11 cellular contexts compared by ENCODE assay signal in the genomic region with DNA sequence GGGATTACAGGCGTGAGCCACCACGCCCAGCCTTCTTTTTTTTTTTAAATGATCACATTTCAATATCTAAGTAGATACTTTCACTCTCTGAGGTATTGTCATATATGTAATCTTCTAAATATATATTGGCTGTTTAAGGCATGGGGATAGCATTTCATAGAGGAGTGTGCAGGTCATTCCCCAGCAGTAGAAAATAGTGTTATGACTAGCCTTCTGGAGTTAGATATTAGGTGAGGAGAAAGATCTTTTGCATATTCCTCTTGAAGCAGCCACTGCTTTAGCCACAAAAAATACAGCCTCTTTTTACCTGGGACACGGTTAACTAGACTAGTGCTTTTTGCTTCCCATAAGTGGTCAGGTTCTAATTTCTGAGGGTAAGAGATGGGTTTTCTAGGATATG. TPM values are rescaled to one million over a fixed set of nuclear protein-coding genes. Genes with fewer than 3 reads are reported as not detected.
A peak's percentile ranks its signal among the peaks of the same experiment; 100 is the strongest.
DNase-seq lines count a peak whose midpoint lies in the region; ATAC-seq and TF ChIP-seq lines count a peak whose summit lies in the region.
"Had no signal": no experiment of that assay in that cellular context is flagged by ENCODE, and none has a peak within 500 bp of the region (broad histone marks: within the 10 kb centered on the region; RNA-seq: fewer than 3 reads in every experiment).

No MANE protein-coding gene starts in this region.

- peak in 1 of 2 donors; percentile 20 for ATAC-seq in activated T-cell treated with anti-CD3 and anti-CD28 coated beads, Interleukin-2, amount 50 U/mL, for 72 hours (replicated peaks in 1 of 2)
- ATAC-seq in activated T-cell treated with anti-CD3 and anti-CD28 coated beads, Interleukin-2, amount 50 U/mL, for 4 hours, result no peak
- ATAC-seq in GM21528 (IDR thresholded peaks at IDR 0.05; ENCODE audit: low FRiP score, unreplicated experiment) (peak; percentile 75), HG03135 (IDR thresholded peaks at IDR 0.05; ENCODE audit: unreplicated experiment) (peak; percentile 85)
- no peak for ATAC-seq in naive thymus-derived CD8-positive, alpha-beta T cell
- ATAC-seq: pancreas had no signal

- H3K4me3 Mint-ChIP-seq in activated T-cell treated with anti-CD3 and anti-CD28 coated beads, Interleukin-2, amount 50 U/mL, for 72 hours, result peak overlapping the region in 1 of 2 donors; percentile 54
- no peak overlapping the region for H3K4me3 Mint-ChIP-seq in activated T-cell treated with anti-CD3 and anti-CD28 coated beads, Interleukin-2, amount 50 U/mL, for 4 hours
- peak overlapping the region in 4 of 10 donors; percentile 11 to 31 (median 19) for H3K4me3 Mint-ChIP-seq in naive thymus-derived CD8-positive, alpha-beta T cell
- no peak overlapping the region for H3K4me3 Mint-ChIP-seq in activated T-helper 2 cell treated with anti-CD3 and anti-CD28 coated beads, Interferon-gamma antibody, Interleukin-2, Interleukin-4, amounts not matched to agents 10 μg/mL and 5 μg/mL and 100 μg/mL, durations not matched to agents 14 hours and 24 hours and 36 hours (ENCODE audit: low read depth)

- intact Hi-C loops in activated T-helper 2 cell treated with anti-CD3 and anti-CD28 coated beads, Interferon-gamma antibody, Interleukin-2, Interleukin-4, amounts not matched to agents 10 μg/mL and 5 μg/mL and 100 μg/mL, durations not matched to agents 14 hours and 24 hours and 36 hours (cut with micrococcal nuclease), result no loop called here

- no peaks in the 10 kb centered on the region for H3K36me3 Mint-ChIP-seq in activated T-cell treated with anti-CD3 and anti-CD28 coated beads, Interleukin-2, amount 50 U/mL, for 72 hours (ENCODE audit: insufficient read depth in 2 of 2)
- H3K36me3 Mint-ChIP-seq in activated T-cell treated with anti-CD3 and anti-CD28 coated beads, Interleukin-2, amount 50 U/mL, for 4 hours (ENCODE audit: insufficient read depth), result peaks cover 3% of the 10 kb centered on the region
- peaks cover 0 to 11% (median 6%) of the 10 kb centered on the region in 3 donors for H3K36me3 Mint-ChIP-seq in naive thymus-derived CD8-positive, alpha-beta T cell
- H3K36me3 Mint-ChIP-seq in activated T-helper 2 cell treated with anti-CD3 and anti-CD28 coated beads, Interferon-gamma antibody, Interleukin-2, Interleukin-4, amounts not matched to agents 10 μg/mL and 5 μg/mL and 100 μg/mL, durations not matched to agents 14 hours and 24 hours and 36 hours (ENCODE audit: low read depth), result peaks cover 4% of the 10 kb centered on the region

- POLR2A ChIA-PET in naive thymus-derived CD8-positive, alpha-beta T cell (lab: Charles Lee), result interaction anchor here (1.0 to 1.2 kb wide), 2 partner anchors 14 to 21 kb away, joined by 4 read pairs; no protein-coding TSS in a partner anchor

- H3K4me1 Mint-ChIP-seq in activated T-cell treated with anti-CD3 and anti-CD28 coated beads, Interleukin-2, amount 50 U/mL, for 72 hours (ENCODE audit: low read depth), result peaks cover 79% of the 10 kb centered on the region
- H3K4me1 Mint-ChIP-seq in activated T-cell treated with anti-CD3 and anti-CD28 coated beads, Interleukin-2, amount 50 U/mL, for 4 hours (ENCODE audit: low read depth), result peaks cover 85% of the 10 kb centered on the region
- H3K4me1 Mint-ChIP-seq in naive thymus-derived CD8-positive, alpha-beta T cell, result peaks cover 43 to 93% (median 83%) of the 10 kb centered on the region in 4 donors
- H3K4me1 Mint-ChIP-seq in activated T-helper 2 cell treated with anti-CD3 and anti-CD28 coated beads, Interferon-gamma antibody, Interleukin-2, Interleukin-4, amounts not matched to agents 10 μg/mL and 5 μg/mL and 100 μg/mL, durations not matched to agents 14 hours and 24 hours and 36 hours (ENCODE audit: low read depth), result peaks cover 38% of the 10 kb centered on the region

- no peak for DNase-seq in activated T-cell treated with anti-CD3 and anti-CD28 coated beads, Interleukin-2, amount 50 U/mL, for 72 hours
- no peak for DNase-seq in activated T-cell treated with anti-CD3 and anti-CD28 coated beads, Interleukin-2, amount 50 U/mL, for 4 hours
- no peak for DNase-seq in naive thymus-derived CD8-positive, alpha-beta T cell
- DNase-seq in erythroblast (lab: John Stamatoyannopoulos, UW) (no peak), NCI-H524 treated with DMSO at 0.1 percent for 48 hours (lab: John Stamatoyannopoulos, UW) (no peak)
- no peak for DNase-seq in activated T-helper 2 cell treated with anti-CD3 and anti-CD28 coated beads, Interferon-gamma antibody, Interleukin-2, Interleukin-4, amounts not matched to agents 10 μg/mL and 5 μg/mL and 100 μg/mL, durations not matched to agents 14 hours and 24 hours and 36 hours (ENCODE audit: low spot score)
- DNase-seq: activated CD4-positive, alpha-beta T cell treated with anti-CD3 and anti-CD28 coated beads for 48 hours; NCI-H1105 treated with DMSO at 0.1 percent for 48 hours; pancreas had no signal

- peak overlapping the region; percentile 67 for H3K27ac Mint-ChIP-seq in activated T-cell treated with anti-CD3 and anti-CD28 coated beads, Interleukin-2, amount 50 U/mL, for 72 hours
- peak overlapping the region in 8 of 10 donors; percentile 34 to 81 (median 58) for H3K27ac Mint-ChIP-seq in naive thymus-derived CD8-positive, alpha-beta T cell
- H3K27ac Mint-ChIP-seq in activated T-helper 2 cell treated with anti-CD3 and anti-CD28 coated beads, Interferon-gamma antibody, Interleukin-2, Interleukin-4, amounts not matched to agents 10 μg/mL and 5 μg/mL and 100 μg/mL, durations not matched to agents 14 hours and 24 hours and 36 hours, result no peak overlapping the region

- H3K9me3 Mint-ChIP-seq in activated T-cell treated with anti-CD3 and anti-CD28 coated beads, Interleukin-2, amount 50 U/mL, for 72 hours, result no peaks in the 10 kb centered on the region
- H3K9me3 Mint-ChIP-seq in activated T-cell treated with anti-CD3 and anti-CD28 coated beads, Interleukin-2, amount 50 U/mL, for 4 hours, result no peaks in the 10 kb centered on the region
- H3K9me3 Mint-ChIP-seq in naive thymus-derived CD8-positive, alpha-beta T cell, result no peaks in the 10 kb centered on the region
- H3K9me3 Mint-ChIP-seq in activated T-helper 2 cell treated with anti-CD3 and anti-CD28 coated beads, Interferon-gamma antibody, Interleukin-2, Interleukin-4, amounts not matched to agents 10 μg/mL and 5 μg/mL and 100 μg/mL, durations not matched to agents 14 hours and 24 hours and 36 hours, result no peaks in the 10 kb centered on the region

- no peaks in the 10 kb centered on the region for H3K27me3 Mint-ChIP-seq in activated T-cell treated with anti-CD3 and anti-CD28 coated beads, Interleukin-2, amount 50 U/mL, for 72 hours (ENCODE audit: low read depth)
- no peaks in the 10 kb centered on the region for H3K27me3 Mint-ChIP-seq in activated T-cell treated with anti-CD3 and anti-CD28 coated beads, Interleukin-2, amount 50 U/mL, for 4 hours (ENCODE audit: low read depth)
- H3K27me3 Mint-ChIP-seq in naive thymus-derived CD8-positive, alpha-beta T cell, result no peaks in the 10 kb centered on the region
- H3K27me3 Mint-ChIP-seq in activated T-helper 2 cell treated with anti-CD3 and anti-CD28 coated beads, Interferon-gamma antibody, Interleukin-2, Interleukin-4, amounts not matched to agents 10 μg/mL and 5 μg/mL and 100 μg/mL, durations not matched to agents 14 hours and 24 hours and 36 hours (ENCODE audit: low read depth), result no peaks in the 10 kb centered on the region

- TF ChIP-seq POLR2A in erythroblast (IDR thresholded peaks at IDR 0.05; ENCODE audit: low read length), result no peak

RNA-seq across cellular contexts. Expression of gene ADD3, which starts 28.9 kb away (rescaled TPM):
- total RNA-seq in activated T-cell treated with anti-CD3 and anti-CD28 coated beads, Interleukin-2, amount 50 U/mL, for 72 hours, result 100 to 1,000 TPM in 1 of 2 donors, 10 to 100 TPM in 1; 97.9 to 122 TPM
- total RNA-seq in activated T-cell treated with anti-CD3 and anti-CD28 coated beads, Interleukin-2, amount 50 U/mL, for 4 hours, result 10 to 100 TPM; 14.5 to 18.8 (median 16.6) TPM
- total RNA-seq in naive thymus-derived CD8-positive, alpha-beta T cell, result 100 to 1,000 TPM; 332 to 358 TPM
- polyA plus RNA-seq in naive thymus-derived CD8-positive, alpha-beta T cell, result 100 to 1,000 TPM; 356 to 405 (median 359) TPM
- 37.8 and 47.4 TPM in 2 replicates for total RNA-seq in activated T-helper 2 cell treated with anti-CD3 and anti-CD28 coated beads, Interferon-gamma antibody, Interleukin-2, Interleukin-4, amounts not matched to agents 10 μg/mL and 5 μg/mL and 100 μg/mL, durations not matched to agents 14 hours and 24 hours and 36 hours

Comparison
In these comparisons a context has a peak if more than half of its experiments do, and no peak if none do; other contexts are left out.
1. ATAC-seq: peak in GM21528 (single experiment) and HG03135 (single experiment); none in activated T-cell treated with anti-CD3 and anti-CD28 coated beads, Interleukin-2, amount 50 U/mL, for 4 hours (0 of 2) and naive thymus-derived CD8-positive, alpha-beta T cell (0 of 2).